ENCODE assay signal across 7 cellular contexts in the genomic region with DNA sequence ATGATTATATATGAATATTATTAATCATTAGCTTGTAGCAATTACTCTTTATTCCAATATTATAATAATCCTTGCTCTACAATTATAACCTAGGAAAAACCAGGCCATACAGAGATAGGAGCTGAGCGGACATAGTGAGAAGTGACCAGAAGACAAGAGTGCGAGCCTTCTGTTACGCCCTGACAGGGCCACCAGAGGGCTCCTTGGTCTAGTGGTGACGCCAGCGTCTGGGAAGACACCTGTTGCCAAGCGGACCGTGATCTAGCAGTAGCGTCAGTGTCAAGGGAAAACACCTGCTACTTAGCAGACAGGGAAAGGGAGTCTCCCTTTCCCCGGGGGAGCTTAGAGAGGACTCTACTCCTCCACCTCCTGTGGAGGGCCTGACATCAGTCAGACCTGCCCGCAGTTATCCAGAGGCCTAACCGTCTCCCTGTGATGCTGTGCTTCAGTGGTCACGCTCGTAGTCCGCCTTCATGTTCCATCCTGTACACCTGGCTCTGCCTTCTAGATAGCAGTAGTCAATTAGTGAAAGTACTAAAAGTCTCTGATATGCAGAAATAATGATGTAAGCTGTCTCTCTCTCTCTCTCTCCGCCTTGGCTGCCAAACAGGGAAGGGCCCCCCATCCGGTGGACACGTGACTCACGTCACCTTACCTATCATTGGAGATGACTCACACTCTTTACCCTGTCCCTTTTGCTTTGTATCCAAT. TPM values are rescaled to one million over a fixed set of nuclear protein-coding genes. Genes with fewer than 3 reads are reported as not detected.
DNase-seq lines count a peak whose midpoint lies in the region; FAIRE-seq and TF ChIP-seq lines count a peak whose summit lies in the region.
"Not testable (repeated sequence)": the region's sequence is repeated elsewhere in the genome, so short reads cannot be mapped to it uniquely, and the experiment has no call there.
"Had no signal": no experiment of that assay in that cellular context is flagged by ENCODE, and none has a peak within 500 bp of the region (broad histone marks: within the 10 kb centered on the region; RNA-seq: fewer than 3 reads in every experiment).

No MANE protein-coding gene starts in this region.

- not testable (repeated sequence) for H3K36me3 ChIP-seq in effector memory CD4-positive, alpha-beta T cell (ENCODE audit: control insufficient read depth, insufficient read depth, low read length)

- CTCF ChIA-PET in activated CD4-positive, alpha-beta T cell treated with anti-CD3 and anti-CD28 coated beads, Interleukin-2, amount 10 ng/mL, durations not matched to agents 7 days and 5 days (lab: Charles Lee) = interaction anchor here (0.9 to 1.4 kb wide), 3 partner anchors 10 to 41 kb away, joined by 3 to 4 read pairs (median 3); no protein-coding TSS in a partner anchor

- peak overlapping the region; percentile 42 for H3K27ac Mint-ChIP-seq in activated CD4-positive, alpha-beta T cell treated with anti-CD3 and anti-CD28 coated beads, Interleukin-2, amount 10 ng/mL, durations not matched to agents 7 days and 5 days
- H3K27ac Mint-ChIP-seq in type B pancreatic cell = peak overlapping the region; percentile 5

- not testable (repeated sequence) for H3K4me1 ChIP-seq in effector memory CD4-positive, alpha-beta T cell (ENCODE audit: control insufficient read depth, insufficient read depth, low read length, poor library complexity, severe bottlenecking)

- H3K27ac ChIP-seq in effector memory CD4-positive, alpha-beta T cell (ENCODE audit: insufficient read depth, low read length, poor library complexity, severe bottlenecking) = not testable (repeated sequence)

- POLR2A ChIA-PET in activated CD4-positive, alpha-beta T cell treated with anti-CD3 and anti-CD28 coated beads, Interleukin-2, amount 10 ng/mL, durations not matched to agents 7 days and 5 days (lab: Charles Lee) = not testable (repeated sequence)

- H3K4me1 Mint-ChIP-seq in activated CD4-positive, alpha-beta T cell treated with anti-CD3 and anti-CD28 coated beads, Interleukin-2, amount 10 ng/mL, durations not matched to agents 7 days and 5 days; type B pancreatic cell (ENCODE audit: unreplicated experiment): not testable (repeated sequence)

- not testable (repeated sequence) for H3K9me3 Mint-ChIP-seq in activated CD4-positive, alpha-beta T cell treated with anti-CD3 and anti-CD28 coated beads, Interleukin-2, amount 10 ng/mL, durations not matched to agents 7 days and 5 days; type B pancreatic cell

- not testable (repeated sequence) for H3K4me3 Mint-ChIP-seq in activated CD4-positive, alpha-beta T cell treated with anti-CD3 and anti-CD28 coated beads, Interleukin-2, amount 10 ng/mL, durations not matched to agents 7 days and 5 days; type B pancreatic cell

- H3K27me3 ChIP-seq in effector memory CD4-positive, alpha-beta T cell (replicated peaks; ENCODE audit: control insufficient read depth, insufficient read depth, low read length, poor library complexity, severe bottlenecking) = not testable (repeated sequence)

- H3K9me3 ChIP-seq in effector memory CD4-positive, alpha-beta T cell (ENCODE audit: control insufficient read depth, low read length) = not testable (repeated sequence)

- peak; percentile 72 for TF ChIP-seq CTCF in type B pancreatic cell (conservative IDR thresholded peaks at IDR 0.05)

- H3K27me3 Mint-ChIP-seq in activated CD4-positive, alpha-beta T cell treated with anti-CD3 and anti-CD28 coated beads, Interleukin-2, amount 10 ng/mL, durations not matched to agents 7 days and 5 days = not testable (repeated sequence)
- peaks cover 13% of the 10 kb centered on the region for H3K27me3 Mint-ChIP-seq in type B pancreatic cell

- not testable (repeated sequence) for DNase-seq in GM19239 (ENCODE audit: insufficient read length, low spot score); type B pancreatic cell (ENCODE audit: extremely low spot score, unreplicated experiment)
- peak; percentile 9 for DNase-seq in NCI-H524 treated with DMSO at 0.1 percent for 48 hours (lab: John Stamatoyannopoulos, UW)
- peak; percentile 58 for DNase-seq in activated CD4-positive, alpha-beta T cell treated with anti-CD3 and anti-CD28 coated beads, Interleukin-2, amount 10 ng/mL, durations not matched to agents 7 days and 5 days
- peak; percentile 39 to 49 (median 47) for DNase-seq in effector memory CD4-positive, alpha-beta T cell
- DNase-seq in myocyte (ENCODE audit: low read depth) = peak; percentile 80

- not testable (repeated sequence) for H3K4me3 ChIP-seq in effector memory CD4-positive, alpha-beta T cell (ENCODE audit: insufficient read depth, low read depth, low read length, poor library complexity, severe bottlenecking)

- FAIRE-seq in GM19239 (lab: Jason Lieb, UNC) = peak; percentile 88

- not testable (repeated sequence) for H3K36me3 Mint-ChIP-seq in activated CD4-positive, alpha-beta T cell treated with anti-CD3 and anti-CD28 coated beads, Interleukin-2, amount 10 ng/mL, durations not matched to agents 7 days and 5 days (ENCODE audit: low read depth); type B pancreatic cell

RNA-seq across cellular contexts. Expression of a gene that starts 2.2 kb away (rescaled TPM):
- total RNA-seq in activated CD4-positive, alpha-beta T cell treated with anti-CD3 and anti-CD28 coated beads, Interleukin-2, amount 10 ng/mL, durations not matched to agents 7 days and 5 days = not detected
- total RNA-seq in myocyte = not detected in 2 replicates
- polyA plus RNA-seq in myocyte (2012) = not detected
- total RNA-seq in type B pancreatic cell (ENCODE audit: low replicate concordance) = 0.77 and 0.93 TPM in 2 replicates
- total RNA-seq: breast epithelium had no signal

RNA-seq across cellular contexts. Expression of a gene that starts 8.5 kb away (rescaled TPM):
- not detected for total RNA-seq in activated CD4-positive, alpha-beta T cell treated with anti-CD3 and anti-CD28 coated beads, Interleukin-2, amount 10 ng/mL, durations not matched to agents 7 days and 5 days
- total RNA-seq in myocyte (0.21 TPM in 1 of 2 replicates, not detected in the other), type B pancreatic cell (ENCODE audit: low replicate concordance) (not detected in 2 replicates)
- polyA plus RNA-seq in myocyte (2012) = 0.14 TPM
- total RNA-seq: breast epithelium had no signal

RNA-seq across cellular contexts. Expression of a gene that starts 18.2 kb away (rescaled TPM):
- total RNA-seq in activated CD4-positive, alpha-beta T cell treated with anti-CD3 and anti-CD28 coated beads, Interleukin-2, amount 10 ng/mL, durations not matched to agents 7 days and 5 days = not detected
- not detected in 2 replicates for total RNA-seq in myocyte
- polyA plus RNA-seq in myocyte (2012) = not detected
- total RNA-seq in type B pancreatic cell (ENCODE audit: low replicate concordance) = not detected in 2 replicates

RNA-seq across cellular contexts. Expression of a gene that starts 23.8 kb away (rescaled TPM):
- total RNA-seq in activated CD4-positive, alpha-beta T cell treated with anti-CD3 and anti-CD28 coated beads, Interleukin-2, amount 10 ng/mL, durations not matched to agents 7 days and 5 days = not detected
- total RNA-seq in myocyte (not detected in 2 replicates), type B pancreatic cell (ENCODE audit: low replicate concordance) (not detected in 2 replicates)
- polyA plus RNA-seq in myocyte (2012) = not detected

RNA-seq across cellular contexts. Expression of a gene that starts 24.6 kb away (rescaled TPM):
- total RNA-seq in activated CD4-positive, alpha-beta T cell treated with anti-CD3 and anti-CD28 coated beads, Interleukin-2, amount 10 ng/mL, durations not matched to agents 7 days and 5 days = 10 to 100 TPM; 28.5 to 38.5 TPM
- total RNA-seq in myocyte (63.9 and 81.6 TPM in 2 replicates), type B pancreatic cell (ENCODE audit: low replicate concordance) (62.3 and 98.6 TPM in 2 replicates)
- polyA plus RNA-seq in myocyte (2012) = 70.4 TPM
